Comparison of ENCODE assay signal across 9 cellular contexts in the genomic region with DNA sequence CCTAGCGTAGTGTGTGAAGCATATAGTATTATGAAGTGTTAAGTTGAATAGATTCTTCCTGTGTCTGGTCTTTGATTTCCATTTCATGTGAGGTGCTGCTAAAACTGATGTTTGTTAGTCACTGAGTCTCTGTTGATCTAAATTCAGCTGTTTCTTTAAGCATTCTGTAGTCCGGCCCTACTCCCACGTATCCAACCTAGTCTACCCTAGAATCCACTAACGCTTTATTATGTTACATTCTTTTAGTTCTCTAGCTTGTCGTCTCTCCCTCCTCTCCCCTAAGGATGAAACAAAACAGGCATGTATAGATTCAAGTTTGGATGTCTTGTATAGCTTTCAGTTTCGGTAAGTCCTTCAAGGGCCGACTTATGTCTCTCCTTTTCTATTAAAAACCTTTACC. TPM values are rescaled to one million over a fixed set of nuclear protein-coding genes. Genes with fewer than 3 reads are reported as not detected.
DNase-seq lines count a peak whose midpoint lies in the region; TF ChIP-seq lines count a peak whose summit lies in the region.
"Had no signal": no experiment of that assay in that cellular context is flagged by ENCODE, and none has a peak within 500 bp of the region (broad histone marks: within the 10 kb centered on the region; RNA-seq: fewer than 3 reads in every experiment).

No MANE protein-coding gene starts in this region.

- BruUV-seq in OCI-LY7 (replicated peaks; lab: Mats Ljungman, UMichigan): no TSS peak

- intact Hi-C loops in OCI-LY7 (cut with micrococcal nuclease; ENCODE audit: unreplicated experiment) (loop anchor here (1.0 to 5.0 kb wide), 2 partner anchors 24 to 110 kb away; no protein-coding TSS in a partner anchor), ovary (cut with DNase I) (no loop called here)

- no peak overlapping the region for H3K27ac Mint-ChIP-seq in endodermal cell

- H3K9me3 ChIP-seq in ES-I3 (ENCODE audit: control insufficient read depth, insufficient read depth, low read length) (no peaks in the 10 kb centered on the region), OCI-LY7 (ENCODE audit: low read length) (no peaks in the 10 kb centered on the region), endodermal cell (ENCODE audit: control insufficient read depth, low read length) (no peaks in the 10 kb centered on the region), ovary (no peaks in the 10 kb centered on the region)

- CTCF ChIA-PET in OCI-LY7 (lab: Charles Lee; ENCODE audit: unreplicated experiment): interaction anchor here (1.2 to 1.5 kb wide), 2 partner anchors 34 to 36 kb away, joined by 4 to 6 read pairs; no protein-coding TSS in a partner anchor

- peak overlapping the region; percentile 78 for H3K27ac ChIP-seq in OCI-LY7 (ENCODE audit: low read depth, low read length, poor library complexity, severe bottlenecking)
- H3K27ac ChIP-seq in endodermal cell (ENCODE audit: low read depth, low read length): no peak overlapping the region
- no peak overlapping the region for H3K27ac ChIP-seq in ovary

- peaks cover 90% of the 10 kb centered on the region for H3K79me2 ChIP-seq in OCI-LY7 (ENCODE audit: insufficient read depth, low read depth, low read length)

- H3K27me3 ChIP-seq in endodermal cell (ENCODE audit: control insufficient read depth, insufficient read depth, low read length, poor library complexity, severe bottlenecking) (no peaks in the 10 kb centered on the region), ovary (no peaks in the 10 kb centered on the region)

- H3K4me3 Mint-ChIP-seq in endodermal cell: peak overlapping the region; percentile 6

- H3K4me3 ChIP-seq in OCI-LY7 (ENCODE audit: low read depth, low read length, poor library complexity, severe bottlenecking) (peak overlapping the region; percentile 99), endodermal cell (ENCODE audit: low read length) (peak overlapping the region; percentile 98), ovary (peak overlapping the region; percentile 2)

- H3K9me3 Mint-ChIP-seq in endodermal cell: no peaks in the 10 kb centered on the region

- H3K4me1 ChIP-seq in ES-I3 (ENCODE audit: insufficient read depth, low read length) (peaks cover 6% of the 10 kb centered on the region), OCI-LY7 (ENCODE audit: insufficient read depth, low read length, poor library complexity, severe bottlenecking) (peaks cover 43% of the 10 kb centered on the region), endodermal cell (ENCODE audit: control insufficient read depth, insufficient read depth, low read length) (peaks cover 3% of the 10 kb centered on the region), ovary (ENCODE audit: insufficient read depth) (no peaks in the 10 kb centered on the region)

- H4K20me1 ChIP-seq in OCI-LY7 (ENCODE audit: insufficient read depth, low read length): peaks cover 59% of the 10 kb centered on the region

- TF ChIP-seq POLR2A in ovary (IDR thresholded peaks at IDR 0.05): no peak

- DNase-seq in OCI-LY7 (ENCODE audit: low spot score) (peak; percentile 46), endodermal cell (no peak), ovary (no peak), germinal center (ENCODE audit: low spot score) (no peak), NOMO-1 treated with dmso at 0.1 percent for 144 hours (lab: John Stamatoyannopoulos, UW; ENCODE audit: unreplicated experiment) (no peak), NCI-H1105 treated with DMSO at 0.1 percent for 48 hours (lab: John Stamatoyannopoulos, UW) (no peak), GM19238 (ENCODE audit: insufficient read length, low spot score) (no peak)
- DNase-seq: NCI-H345 had no signal

- peaks cover 59% of the 10 kb centered on the region for H3K36me3 Mint-ChIP-seq in endodermal cell (ENCODE audit: low read depth)

- H3K9me2 ChIP-seq in OCI-LY7 (ENCODE audit: insufficient read depth, low read length): no peaks in the 10 kb centered on the region

- TF ChIP-seq EP300 in ovary (IDR thresholded peaks at IDR 0.05): no peak

- POLR2A ChIA-PET in OCI-LY7 (lab: Charles Lee): interaction anchor here (0.5 to 15.1 kb wide), 13 partner anchors 9 to 613 kb away, joined by 3 to 509 read pairs (median 4); partner anchors contain the start of gene TMEM9B

- H3K4me1 Mint-ChIP-seq in endodermal cell: peaks cover 17% of the 10 kb centered on the region

- H3K9ac ChIP-seq in ES-I3 (ENCODE audit: low read depth, low read length) (peak overlapping the region; percentile 66; the same call in 1 of the 2 replicates), endodermal cell (ENCODE audit: extremely low read depth, low read length, poor library complexity, severe bottlenecking) (peak overlapping the region; percentile 87)

- 48 to 91% methylated on average over 4 to 7 of the region's 7 CpGs for WGBS in endodermal cell (ENCODE audit: insufficient coverage in 1 of 2, insufficient read length in 1 of 2), 2 experiments
- 35 to 48% (median 41%) methylated on average over 7 of the region's 7 CpGs for WGBS in ovary, 3 donors

- no peaks in the 10 kb centered on the region for H3K27me3 Mint-ChIP-seq in endodermal cell (ENCODE audit: insufficient read depth)

- H3K36me3 ChIP-seq in ES-I3 (ENCODE audit: insufficient read depth, low read length) (peaks cover 38% of the 10 kb centered on the region), OCI-LY7 (ENCODE audit: insufficient read depth, low read length) (peaks cover 84% of the 10 kb centered on the region), endodermal cell (ENCODE audit: control insufficient read depth, insufficient read depth, low read length) (peaks cover 67% of the 10 kb centered on the region), ovary (no peaks in the 10 kb centered on the region)

- H2AFZ ChIP-seq in OCI-LY7 (ENCODE audit: low read length): no peak overlapping the region

- peak overlapping the region; percentile 88 for H3K4me2 ChIP-seq in OCI-LY7 (ENCODE audit: low read length)

- TF ChIP-seq CTCF in OCI-LY7 (conservative IDR thresholded peaks at IDR 0.05; ENCODE audit: low read length): no peak
- TF ChIP-seq CTCF in endodermal cell (conservative IDR thresholded peaks at IDR 0.05): no peak
- no peak for TF ChIP-seq CTCF in ovary (IDR thresholded peaks at IDR 0.05)

RNA-seq across cellular contexts. Expression of gene WEE1, which starts 4.1 kb away (rescaled TPM):
- 141 and 147 TPM in 2 replicates for total RNA-seq in OCI-LY7 (2014; rRNA removed; shearing (Covaris generic))
- total RNA-seq in OCI-LY7 (2022): 216 and 237 TPM in 2 replicates
- total RNA-seq in endodermal cell: 10 to 100 TPM; 80.1 to 93.5 TPM
- 72.0 TPM for polyA plus RNA-seq in endodermal cell (2013, experiment 1 of 2)
- 71.9 TPM for polyA plus RNA-seq in endodermal cell (2013, experiment 2 of 2)
- total RNA-seq in ovary: 10 to 100 TPM; 10.5 to 55.4 (median 21.6) TPM
- polyA plus RNA-seq in ovary: 10 to 100 TPM; 10.6 to 27.4 TPM

Comparison
In these comparisons a context has a peak if more than half of its experiments do, and no peak if none do; other contexts are left out.
1. H3K4me3 ChIP-seq: peak in every context shown above with its lines; median percentile 99 in OCI-LY7; 98 in endodermal cell; 2 in ovary.